In genomic region chr9:136590788-136591187, GRCh38 we compare ENCODE assay signal across 23 cellular contexts. TPM values are rescaled to one million over a fixed set of nuclear protein-coding genes. Genes with fewer than 3 reads are reported as not detected.
DNase-seq lines count a peak whose midpoint lies in the region; ATAC-seq and TF ChIP-seq lines count a peak whose summit lies in the region.
"Had no signal": no experiment of that assay in that cellular context is flagged by ENCODE, and none has a peak within 500 bp of the region (broad histone marks: within the 10 kb centered on the region; RNA-seq: fewer than 3 reads in every experiment).

No MANE protein-coding gene starts in this region.

- peak; percentile 34 for DNase-seq in DMS 273 (lab: John Stamatoyannopoulos, UW; ENCODE audit: unreplicated experiment)
- DNase-seq in DMS 273 treated with DMSO at 0.1 percent for 48 hours (lab: John Stamatoyannopoulos, UW), result no peak
- no peak for DNase-seq in dorsolateral prefrontal cortex
- peak in 1 of 2 donors; percentile 49 for DNase-seq in left lung
- peak; percentile 26 for DNase-seq in superior temporal gyrus (ENCODE audit: extremely low spot score)
- no peak for DNase-seq in body of pancreas
- no peak for DNase-seq in SW480 (ENCODE audit: low spot score)
- no peak for DNase-seq in WTC11 (ENCODE audit: low spot score)
- DNase-seq: activated CD4-positive, alpha-beta T cell treated with anti-CD3 and anti-CD28 coated beads, Interleukin-2, amount 50 U/mL, for 1 hour; activated gamma-delta T cell treated with Interleukin-2 at 50 U/mL for 16 hours; HCEC 1CT; hippocampal formation; Kasumi-1; NCI-H1417 treated with DMSO at 0.1 percent for 48 hours; NCI-H2171 treated with DMSO at 0.1 percent for 48 hours; NCI-H69; SHP77 treated with DMSO at 0.1 percent for 48 hours; stimulated activated CD4-positive, alpha-beta T cell treated with anti-CD3 and anti-CD28 coated beads, Interleukin-4, amount 100 ng/mL, for 4 hours; T-cell had no signal

- no peak for TF ChIP-seq POLR2A in body of pancreas (IDR thresholded peaks at IDR 0.05)

- H3K4me3 ChIP-seq in dorsolateral prefrontal cortex (no peak overlapping the region), left lung (no peak overlapping the region), body of pancreas (no peak overlapping the region)
- H3K4me3 ChIP-seq: psoas muscle, smooth muscle cell had no signal

- intact Hi-C loops in dorsolateral prefrontal cortex (cut with DNase I) (no loop called here), left lung (cut with DNase I) (no loop called here), body of pancreas (cut with DNase I) (no loop called here)

- H3K27me3 Mint-ChIP-seq in WTC11 (ENCODE audit: low read depth), result peaks cover 3% of the 10 kb centered on the region; the same call in 1 of the 2 replicates
- H3K27me3 Mint-ChIP-seq: natural killer cell treated with Interleukin-12 subunit alpha and Interleukin-12 subunit beta and Interleukin-15 and Interleukin-18, amount 100 ng/mL, for 72 hours had no signal

- peaks cover 30% of the 10 kb centered on the region for H3K4me1 Mint-ChIP-seq in WTC11

- no peaks in the 10 kb centered on the region for H3K9me3 ChIP-seq in left lung
- no peaks in the 10 kb centered on the region for H3K9me3 ChIP-seq in body of pancreas
- H3K9me3 ChIP-seq: psoas muscle had no signal

- H3K27ac ChIP-seq in dorsolateral prefrontal cortex (peak overlapping the region in 42 of 59 donors; percentile 2 to 81 (median 54)), left lung (peak overlapping the region in 1 of 2 donors; percentile 37), body of pancreas (no peak overlapping the region)
- H3K27ac ChIP-seq: 22Rv1, psoas muscle had no signal

- no peak for TF ChIP-seq CTCF in dorsolateral prefrontal cortex (IDR thresholded peaks at IDR 0.05 in 54 of 56, conservative IDR thresholded peaks at IDR 0.05 in 2 of 56; ENCODE audit: low read depth in 1 of 56, partially characterized antibody in 56 of 56)
- TF ChIP-seq CTCF in left lung (IDR thresholded peaks at IDR 0.05), result no peak
- no peak for TF ChIP-seq CTCF in body of pancreas (IDR thresholded peaks at IDR 0.05)
- TF ChIP-seq CTCF in WTC11 (IDR thresholded peaks at IDR 0.05), result no peak

- H3K36me3 ChIP-seq in left lung, result no peaks in the 10 kb centered on the region
- H3K36me3 ChIP-seq in body of pancreas (replicated peaks in 1 of 2; ENCODE audit: insufficient read depth in 1 of 2, low read depth in 2 of 2), result no peaks in the 10 kb centered on the region

- H3K4me1 ChIP-seq in left lung, result peaks cover 22 to 42% of the 10 kb centered on the region in 2 donors
- H3K4me1 ChIP-seq in body of pancreas, result peaks cover 18% of the 10 kb centered on the region

- peak; percentile 28 for ATAC-seq in left lung
- ATAC-seq in body of pancreas, result no peak
- ATAC-seq in WTC11, result no peak
- ATAC-seq: natural killer cell treated with Interleukin-12 subunit alpha and Interleukin-12 subunit beta and Interleukin-15 and Interleukin-18, amount 100 ng/mL, for 72 hours; T-cell had no signal

- no peak overlapping the region for H3K4me3 Mint-ChIP-seq in WTC11
- H3K4me3 Mint-ChIP-seq: natural killer cell treated with Interleukin-12 subunit alpha and Interleukin-12 subunit beta and Interleukin-15 and Interleukin-18, amount 100 ng/mL, for 72 hours had no signal

- H3K27ac Mint-ChIP-seq in WTC11, result no peak overlapping the region
- H3K27ac Mint-ChIP-seq: natural killer cell treated with Interleukin-12 subunit alpha and Interleukin-12 subunit beta and Interleukin-15 and Interleukin-18, amount 100 ng/mL, for 72 hours had no signal

- no peaks in the 10 kb centered on the region for H3K36me3 Mint-ChIP-seq in WTC11
- H3K36me3 Mint-ChIP-seq: natural killer cell treated with Interleukin-12 subunit alpha and Interleukin-12 subunit beta and Interleukin-15 and Interleukin-18, amount 100 ng/mL, for 72 hours; T-cell had no signal

- 60% methylated on average over 6 of the region's 6 CpGs; no CpG with 5 or more reads in 1 of the 2 donors for WGBS in body of pancreas, 2 donors

- POLR2A ChIA-PET in WTC11 (lab: Charles Lee), result no interaction called here

- peaks cover 6% of the 10 kb centered on the region for H3K9me3 Mint-ChIP-seq in WTC11
- H3K9me3 Mint-ChIP-seq: natural killer cell treated with Interleukin-12 subunit alpha and Interleukin-12 subunit beta and Interleukin-15 and Interleukin-18, amount 100 ng/mL, for 72 hours; T-cell had no signal

- CTCF ChIA-PET in WTC11 (lab: Charles Lee), result no interaction called here

- H3K27me3 ChIP-seq in dorsolateral prefrontal cortex, result no peaks in the 10 kb centered on the region
- peaks cover 0 to 16% of the 10 kb centered on the region in 2 donors for H3K27me3 ChIP-seq in left lung
- no peaks in the 10 kb centered on the region for H3K27me3 ChIP-seq in body of pancreas

TF ChIP-seq in WTC11, 78 proteins besides CTCF, POLR2A, EP300 and RAD21 (continues in another document):
- TF ChIP-seq IRF2 (CRISPR knock-in tag; IDR thresholded peaks at IDR 0.05; ENCODE audit: borderline replicate concordance, low read depth), result no peak
- TF ChIP-seq FOXJ3 (CRISPR knock-in tag; IDR thresholded peaks at IDR 0.05; ENCODE audit: borderline replicate concordance), result no peak
- TF ChIP-seq ETV6 (CRISPR knock-in tag; IDR thresholded peaks at IDR 0.05), result no peak
- TF ChIP-seq ESRRA (CRISPR knock-in tag; IDR thresholded peaks at IDR 0.05; ENCODE audit: borderline replicate concordance), result no peak
- TF ChIP-seq RORB (CRISPR knock-in tag; IDR thresholded peaks at IDR 0.05), result no peak
- no peak for TF ChIP-seq ZNF317 (CRISPR knock-in tag; IDR thresholded peaks at IDR 0.05; ENCODE audit: borderline replicate concordance, low read depth)
- TF ChIP-seq ELF4 (CRISPR knock-in tag; IDR thresholded peaks at IDR 0.05; ENCODE audit: low read depth), result no peak
- no peak for TF ChIP-seq PRDM15 (CRISPR knock-in tag; IDR thresholded peaks at IDR 0.05)
- TF ChIP-seq EMX1 (CRISPR knock-in tag; IDR thresholded peaks at IDR 0.05), result no peak
- no peak for TF ChIP-seq CDX4 (CRISPR knock-in tag; IDR thresholded peaks at IDR 0.05; ENCODE audit: borderline replicate concordance)
- TF ChIP-seq SMAD4 (CRISPR knock-in tag; IDR thresholded peaks at IDR 0.05), result no peak
- no peak for TF ChIP-seq AR (CRISPR knock-in tag; IDR thresholded peaks at IDR 0.05)

RNA-seq across cellular contexts. Expression of gene NOTCH1, which starts 44.9 kb away (rescaled TPM):
- total RNA-seq in dorsolateral prefrontal cortex, result 10 to 100 TPM; 24.0 to 92.1 (median 38.8) TPM
- 100 to 1,000 TPM in 1 of 2 donors, 10 to 100 TPM in 1; 65.1 to 102 TPM for total RNA-seq in left lung
- total RNA-seq in body of pancreas, result 10 to 100 TPM; 29.6 to 65.3 TPM
- 76.7 to 95.6 TPM (median 79.2 TPM) in 3 replicates for total RNA-seq in WTC11 (2021)

Comparison
In these comparisons a context has a peak if more than half of its experiments do, and no peak if none do; other contexts are left out.
1. DNase-seq: peak in DMS 273 (single experiment) and superior temporal gyrus (single experiment); none in DMS 273 treated with DMSO at 0.1 percent for 48 hours (single experiment), dorsolateral prefrontal cortex (0 of 10), body of pancreas (0 of 4), SW480 (single experiment) and WTC11 (single experiment).
2. H3K27ac ChIP-seq: peak in dorsolateral prefrontal cortex (42 of 59); none in body of pancreas (0 of 4).